ENCODE assay signal across 8 cellular contexts in the genomic region with DNA sequence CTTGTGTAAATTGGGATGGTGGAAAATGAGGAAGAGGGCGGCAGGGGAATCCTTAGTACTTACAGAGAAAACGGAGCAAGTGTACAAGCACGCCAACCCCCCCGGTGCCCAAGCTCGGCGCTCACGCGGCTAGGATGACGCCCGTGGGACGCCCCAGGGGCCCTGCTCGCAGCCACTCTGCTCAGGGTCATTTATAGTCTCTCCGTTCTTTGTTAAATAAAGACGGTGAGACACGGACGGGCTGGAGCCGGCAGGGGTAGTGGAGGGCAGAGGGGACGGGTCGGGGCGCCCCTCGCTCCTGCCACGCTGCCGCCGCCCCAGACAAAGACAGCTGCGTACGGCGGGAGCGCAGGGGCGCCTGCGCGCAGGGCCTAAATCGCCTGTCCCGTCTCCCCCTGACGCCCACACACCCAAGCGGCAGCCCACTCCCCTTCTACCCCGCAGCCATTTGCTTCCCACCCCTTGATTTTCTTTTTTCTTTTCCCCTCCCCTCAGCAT. TPM values are rescaled to one million over a fixed set of nuclear protein-coding genes. Genes with fewer than 3 reads are reported as not detected.
A peak's percentile ranks its signal among the peaks of the same experiment; 100 is the strongest.
DNase-seq lines count a peak whose midpoint lies in the region; ATAC-seq and TF ChIP-seq lines count a peak whose summit lies in the region.

No MANE protein-coding gene starts in this region.

- peak; percentile 84 for DNase-seq in NB4 (ENCODE audit: low read depth)
- peak; percentile 74 for DNase-seq in activated CD4-positive, alpha-beta T cell treated with anti-CD3 and anti-CD28 coated beads for 36 hours
- DNase-seq in dermis blood vessel endothelial cell: peak; percentile 65
- DNase-seq in stimulated activated CD4-positive, alpha-beta T cell treated with anti-CD3 and anti-CD28 coated beads, TNF-alpha, amount 100 ng/mL, for 24 hours (ENCODE audit: low read depth in 3 of 3): peak in 2 of 3 experiments; percentile 35 to 60

- peaks cover 17% of the 10 kb centered on the region for H3K36me3 Mint-ChIP-seq in activated CD4-positive, alpha-beta T cell treated with anti-CD3 and anti-CD28 coated beads for 36 hours (ENCODE audit: low read depth)

- H3K27ac Mint-ChIP-seq in activated CD4-positive, alpha-beta T cell treated with anti-CD3 and anti-CD28 coated beads for 36 hours: peak overlapping the region; percentile 100

- POLR2A ChIA-PET in activated CD4-positive, alpha-beta T cell treated with anti-CD3 and anti-CD28 coated beads for 36 hours (lab: Charles Lee): interaction anchor here (0.6 to 5.5 kb wide), 14 partner anchors 9 to 671 kb away, joined by 3 to 70 read pairs (median 7); a partner anchor contains a TSS

- peak overlapping the region; percentile 82 for H2AFZ ChIP-seq in ACC112 (ENCODE audit: low read length, unreplicated experiment)

- H3K4me3 ChIP-seq in ACC112 (ENCODE audit: low read depth, low read length) (peak overlapping the region; percentile 75), NB4 (ENCODE audit: low read depth, low read length) (peak overlapping the region; percentile 80), liver (ENCODE audit: low read depth in 1 of 3, low read length in 3 of 3) (peak overlapping the region; percentile 23 to 63 (median 59))

- TF ChIP-seq POLR2A in GM18526 (IDR thresholded peaks at IDR 0.05; ENCODE audit: extremely low read depth, insufficient read length) (peak; percentile 46), NB4 (IDR thresholded peaks at IDR 0.05; ENCODE audit: extremely low read depth, insufficient read length) (peak; percentile 61)

- H3K36me3 ChIP-seq in ACC112 (ENCODE audit: insufficient read depth, low read length) (no peaks in the 10 kb centered on the region), liver (ENCODE audit: control insufficient read depth in 4 of 4, insufficient read depth in 3 of 4, low read depth in 1 of 4, low read length in 3 of 4) (no peaks in the 10 kb centered on the region)

- no peak for TF ChIP-seq RAD21 in liver (IDR thresholded peaks at IDR 0.05)

- H3K4me1 Mint-ChIP-seq in activated CD4-positive, alpha-beta T cell treated with anti-CD3 and anti-CD28 coated beads for 36 hours: peaks cover 72% of the 10 kb centered on the region

- ATAC-seq in activated CD4-positive, alpha-beta T cell treated with anti-CD3 and anti-CD28 coated beads for 36 hours: peak; percentile 53
- no peak for ATAC-seq in HG03442 (IDR thresholded peaks at IDR 0.05; ENCODE audit: unreplicated experiment)

- CTCF ChIA-PET in activated CD4-positive, alpha-beta T cell treated with anti-CD3 and anti-CD28 coated beads for 36 hours (lab: Charles Lee): interaction anchor here (0.6 to 2.4 kb wide), 10 partner anchors 9 to 213 kb away, joined by 3 to 15 read pairs (median 4); no protein-coding TSS in a partner anchor

- H3K4me1 ChIP-seq in ACC112 (ENCODE audit: control insufficient read depth, insufficient read depth, low read length, unreplicated experiment) (peaks cover 19% of the 10 kb centered on the region), liver (ENCODE audit: control insufficient read depth in 4 of 4, insufficient read depth in 4 of 4, low read length in 3 of 4) (peaks cover 0 to 1% (median 0%) of the 10 kb centered on the region in 4 donors)

- under 1% methylated on average over 36 of the region's 36 CpGs for WGBS in liver

- H3K27ac ChIP-seq in ACC112 (ENCODE audit: low read depth, low read length) (peak overlapping the region; percentile 77), liver (ENCODE audit: low read depth in 1 of 2, low read length in 2 of 2) (peak overlapping the region; percentile 99 to 100)

- no peaks in the 10 kb centered on the region for H3K9me3 Mint-ChIP-seq in activated CD4-positive, alpha-beta T cell treated with anti-CD3 and anti-CD28 coated beads for 36 hours (ENCODE audit: low read depth)

- no peaks in the 10 kb centered on the region for H3K27me3 ChIP-seq in ACC112 (ENCODE audit: insufficient read depth, low read length)
- H3K27me3 ChIP-seq in liver (ENCODE audit: control insufficient read depth in 4 of 4, insufficient read depth in 4 of 4, low read length in 3 of 4): no peaks in the 10 kb centered on the region

- no peaks in the 10 kb centered on the region for H3K9me3 ChIP-seq in liver (ENCODE audit: control insufficient read depth in 4 of 4, low read length in 3 of 4)

- no peaks in the 10 kb centered on the region for H3K79me2 ChIP-seq in ACC112 (ENCODE audit: control insufficient read depth, insufficient read depth, low read length, unreplicated experiment)

- intact Hi-C loops in activated CD4-positive, alpha-beta T cell treated with anti-CD3 and anti-CD28 coated beads for 36 hours (cut with DNase I, micrococcal nuclease): loop anchor here (1.0 to 2.0 kb wide), 8 partner anchors 7 to 56 kb away; a partner anchor contains a TSS

- TF ChIP-seq CTCF in NB4 (IDR thresholded peaks at IDR 0.05; ENCODE audit: low read depth, low read length) (no peak), liver (IDR thresholded peaks at IDR 0.05; ENCODE audit: low read depth, low read length, missing input control) (no peak)

- peak overlapping the region; percentile 92 for H3K4me3 Mint-ChIP-seq in activated CD4-positive, alpha-beta T cell treated with anti-CD3 and anti-CD28 coated beads for 36 hours

- no peaks in the 10 kb centered on the region for H3K27me3 Mint-ChIP-seq in activated CD4-positive, alpha-beta T cell treated with anti-CD3 and anti-CD28 coated beads for 36 hours

- peak overlapping the region; percentile 99 for H3K9ac ChIP-seq in liver (ENCODE audit: low read depth in 1 of 2, low read length in 2 of 2)

TF ChIP-seq in liver, 16 proteins besides CTCF, POLR2A, EP300 and RAD21:
- peak in 1 of 2 donors; percentile 47 for TF ChIP-seq EGR1 (IDR thresholded peaks at IDR 0.05; ENCODE audit: low read depth in 2 of 2)
- TF ChIP-seq, protein P1, sequence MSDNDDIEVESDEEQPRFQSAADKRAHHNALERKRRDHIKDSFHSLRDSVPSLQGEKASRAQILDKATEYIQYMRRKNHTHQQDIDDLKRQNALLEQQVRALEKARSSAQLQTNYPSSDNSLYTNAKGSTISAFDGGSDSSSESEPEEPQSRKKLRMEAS (IDR thresholded peaks at IDR 0.05): no peak
TF ChIP-seq in liver: peak in this region for 1.

RNA-seq across cellular contexts. Expression of a gene that starts 37.8 kb away (rescaled TPM):
- 100 to 1,000 TPM; 417 to 450 TPM for total RNA-seq in activated CD4-positive, alpha-beta T cell treated with anti-CD3 and anti-CD28 coated beads for 36 hours
- 37.9 and 109 TPM in 2 replicates for total RNA-seq in dermis blood vessel endothelial cell
- 10 to 100 TPM; 64.0 to 87.9 TPM for total RNA-seq in liver
- 100 to 1,000 TPM in 1 of 2 donors, 10 to 100 TPM in 1; 88.0 to 202 TPM for polyA plus RNA-seq in liver
